ENCODE assay signal across 12 cellular contexts in genomic region chr7:49775949-49776443, GRCh38. TPM values are rescaled to one million over a fixed set of nuclear protein-coding genes. Genes with fewer than 3 reads are reported as not detected.
DNase-seq lines count a peak whose midpoint lies in the region; ATAC-seq and TF ChIP-seq lines count a peak whose summit lies in the region.
"Had no signal": no experiment of that assay in that cellular context is flagged by ENCODE, and none has a peak within 500 bp of the region (broad histone marks: within the 10 kb centered on the region; RNA-seq: fewer than 3 reads in every experiment).

No MANE protein-coding gene starts in this region.

- peaks cover 72% of the 10 kb centered on the region for H3K27me3 Mint-ChIP-seq in CD4-positive, alpha-beta T cell

- H3K4me3 ChIP-seq in esophagus muscularis mucosa (peak overlapping the region; percentile 49 to 54 (median 52)), mucosa of rectum (ENCODE audit: low read length in 2 of 2) (peak overlapping the region; percentile 38 to 57), transverse colon (peak overlapping the region in 3 of 4 donors; percentile 33 to 59 (median 45))
- H3K4me3 ChIP-seq: A549 had no signal

- no peaks in the 10 kb centered on the region for H3K9me3 ChIP-seq in esophagus muscularis mucosa
- H3K9me3 ChIP-seq in mucosa of rectum (ENCODE audit: control insufficient read depth in 2 of 2, low read length in 2 of 2): no peaks in the 10 kb centered on the region
- H3K9me3 ChIP-seq in transverse colon: no peaks in the 10 kb centered on the region
- H3K9me3 ChIP-seq in CD4-positive, alpha-beta T cell (ENCODE audit: control insufficient read depth, low read length): no peaks in the 10 kb centered on the region

- TF ChIP-seq POLR2A in esophagus muscularis mucosa (IDR thresholded peaks at IDR 0.05; ENCODE audit: low read depth) (no peak), transverse colon (IDR thresholded peaks at IDR 0.05) (no peak)

- H3K27ac ChIP-seq in esophagus muscularis mucosa (replicated peaks in 1 of 4) (no peak overlapping the region), mucosa of rectum (ENCODE audit: low read depth in 2 of 2, low read length in 2 of 2) (no peak overlapping the region), transverse colon (no peak overlapping the region)
- no peak overlapping the region for H3K27ac ChIP-seq in CD4-positive, alpha-beta T cell (ENCODE audit: low read depth, low read length)
- H3K27ac ChIP-seq: A549 had no signal

- H3K36me3 Mint-ChIP-seq in CD4-positive, alpha-beta T cell (ENCODE audit: low read depth): no peaks in the 10 kb centered on the region

- H3K36me3 ChIP-seq in esophagus muscularis mucosa: no peaks in the 10 kb centered on the region
- H3K36me3 ChIP-seq in mucosa of rectum (ENCODE audit: control insufficient read depth in 2 of 2, insufficient read depth in 2 of 2, low read length in 2 of 2): no peaks in the 10 kb centered on the region
- H3K36me3 ChIP-seq in transverse colon: no peaks in the 10 kb centered on the region

- CTCF ChIA-PET in CD4-positive, alpha-beta T cell (lab: Charles Lee): no interaction called here

- H3K4me3 Mint-ChIP-seq in CD4-positive, alpha-beta T cell: no peak overlapping the region
- H3K4me3 Mint-ChIP-seq: activated CD4-positive, alpha-beta memory T cell treated with anti-CD3 and anti-CD28 coated beads, Interleukin-2, amount 10 ng/mL, durations not matched to agents 7 days and 5 days; activated naive CD4-positive, alpha-beta T cell treated with anti-CD3 and anti-CD28 coated beads for 36 hours; T-helper 17 cell had no signal

- intact Hi-C loops in esophagus muscularis mucosa (cut with DNase I): no loop called here
- intact Hi-C loops in transverse colon (cut with DNase I; ENCODE audit: low total_unique reads): no loop called here
- intact Hi-C loops in CD4-positive, alpha-beta T cell (cut with DNase I, micrococcal nuclease): no loop called here

- DNase-seq in NOMO-1 treated with DMSO at 0.1 percent for 48 hours (lab: John Stamatoyannopoulos, UW; ENCODE audit: unreplicated experiment) (peak; percentile 10), NOMO-1 (lab: John Stamatoyannopoulos, UW; ENCODE audit: unreplicated experiment in 2 of 2) (no peak), esophagus muscularis mucosa (ENCODE audit: extremely low spot score) (no peak), transverse colon (no peak)
- no peak for DNase-seq in CD4-positive, alpha-beta T cell
- DNase-seq: activated CD4-positive, alpha-beta memory T cell treated with anti-CD3 and anti-CD28 coated beads, Interleukin-2, amount 10 ng/mL, durations not matched to agents 7 days and 5 days; activated naive CD4-positive, alpha-beta T cell treated with anti-CD3 and anti-CD28 coated beads for 36 hours; T-helper 17 cell had no signal

- POLR2A ChIA-PET in CD4-positive, alpha-beta T cell (lab: Charles Lee): no interaction called here

- no peak overlapping the region for H3K9ac ChIP-seq in mucosa of rectum (ENCODE audit: low read depth in 1 of 2, low read length in 2 of 2)

- TF ChIP-seq CTCF in esophagus muscularis mucosa (IDR thresholded peaks at IDR 0.05) (no peak), transverse colon (IDR thresholded peaks at IDR 0.05) (no peak)
- TF ChIP-seq CTCF in CD4-positive, alpha-beta T cell (IDR thresholded peaks at IDR 0.05): no peak

- H3K4me1 Mint-ChIP-seq in CD4-positive, alpha-beta T cell (ENCODE audit: low read depth): peaks cover 7% of the 10 kb centered on the region
- H3K4me1 Mint-ChIP-seq: T-helper 17 cell had no signal

- no peak for ATAC-seq in GM21360 (IDR thresholded peaks at IDR 0.05; ENCODE audit: unreplicated experiment)
- ATAC-seq in CD4-positive, alpha-beta T cell (ENCODE audit: poor library complexity): no peak
- ATAC-seq in HG03097 (IDR thresholded peaks at IDR 0.05; ENCODE audit: low FRiP score, unreplicated experiment): no peak
- ATAC-seq: A549, T-helper 17 cell had no signal

- in situ Hi-C loops in transverse colon (cut with MboI; ENCODE audit: low pct_ligation_motif_present in 1 of 4, low pct_unique_long_range_greater_than_20kb in 1 of 4, low sequenced_read_pairs in 3 of 4): loop anchor here in 1 of 4 donors (25.0 kb wide), 1 partner anchor 289 kb away; no protein-coding TSS in a partner anchor

- WGBS in esophagus muscularis mucosa: 14% methylated on average over 18 of the region's 25 CpGs
- 26% methylated on average over 22 of the region's 25 CpGs; no CpG with 5 or more reads in 1 of the 2 donors for WGBS in transverse colon (ENCODE audit: low coverage in 1 of 2), 2 donors

- no peak overlapping the region for H3K27ac Mint-ChIP-seq in CD4-positive, alpha-beta T cell
- H3K27ac Mint-ChIP-seq: activated CD4-positive, alpha-beta memory T cell treated with anti-CD3 and anti-CD28 coated beads, Interleukin-2, amount 10 ng/mL, durations not matched to agents 7 days and 5 days; activated naive CD4-positive, alpha-beta T cell treated with anti-CD3 and anti-CD28 coated beads for 36 hours; T-helper 17 cell had no signal

- no peak for TF ChIP-seq EP300 in esophagus muscularis mucosa (IDR thresholded peaks at IDR 0.05)
- no peak for TF ChIP-seq EP300 in transverse colon (IDR thresholded peaks at IDR 0.05; ENCODE audit: low read depth)

- H3K4me1 ChIP-seq in esophagus muscularis mucosa (peaks cover 14 to 36% (median 33%) of the 10 kb centered on the region in 4 donors), mucosa of rectum (ENCODE audit: control insufficient read depth in 2 of 2, insufficient read depth in 2 of 2, low read length in 2 of 2) (peaks cover 2 to 8% of the 10 kb centered on the region in 2 donors), transverse colon (peaks cover 5 to 31% (median 27%) of the 10 kb centered on the region in 4 donors)
- H3K4me1 ChIP-seq: A549 had no signal

- no peaks in the 10 kb centered on the region for H3K9me3 Mint-ChIP-seq in CD4-positive, alpha-beta T cell
- H3K9me3 Mint-ChIP-seq: activated CD4-positive, alpha-beta memory T cell treated with anti-CD3 and anti-CD28 coated beads, Interleukin-2, amount 10 ng/mL, durations not matched to agents 7 days and 5 days; activated naive CD4-positive, alpha-beta T cell treated with anti-CD3 and anti-CD28 coated beads for 36 hours had no signal

- H3K27me3 ChIP-seq in esophagus muscularis mucosa (peaks cover 0 to 64% (median 12%) of the 10 kb centered on the region in 4 donors), mucosa of rectum (ENCODE audit: control insufficient read depth in 2 of 2, insufficient read depth in 2 of 2, low read length in 2 of 2) (peaks cover 13 to 20% of the 10 kb centered on the region in 2 donors), transverse colon (peaks cover 56% of the 10 kb centered on the region)
- peaks cover 41% of the 10 kb centered on the region for H3K27me3 ChIP-seq in CD4-positive, alpha-beta T cell (ENCODE audit: control insufficient read depth, insufficient read depth, low read length)

RNA-seq across cellular contexts. Expression of gene VWC2, which starts 2.6 kb away (rescaled TPM):
- total RNA-seq in esophagus muscularis mucosa: under 1 TPM in 3 of 4 donors, not detected in 1; under 0.01 to 0.17 (median 0.06) TPM
- total RNA-seq in transverse colon: under 1 TPM in 2 of 4 donors, not detected in 2; 0.16 to 0.27 TPM
- total RNA-seq in CD4-positive, alpha-beta T cell: not detected
- total RNA-seq: activated CD4-positive, alpha-beta memory T cell treated with anti-CD3 and anti-CD28 coated beads, Interleukin-2, amount 10 ng/mL, durations not matched to agents 7 days and 5 days; activated naive CD4-positive, alpha-beta T cell treated with anti-CD3 and anti-CD28 coated beads for 36 hours; T-helper 17 cell had no signal
